Comparison of ENCODE assay signal across 1 cellular context in the genomic region with DNA sequence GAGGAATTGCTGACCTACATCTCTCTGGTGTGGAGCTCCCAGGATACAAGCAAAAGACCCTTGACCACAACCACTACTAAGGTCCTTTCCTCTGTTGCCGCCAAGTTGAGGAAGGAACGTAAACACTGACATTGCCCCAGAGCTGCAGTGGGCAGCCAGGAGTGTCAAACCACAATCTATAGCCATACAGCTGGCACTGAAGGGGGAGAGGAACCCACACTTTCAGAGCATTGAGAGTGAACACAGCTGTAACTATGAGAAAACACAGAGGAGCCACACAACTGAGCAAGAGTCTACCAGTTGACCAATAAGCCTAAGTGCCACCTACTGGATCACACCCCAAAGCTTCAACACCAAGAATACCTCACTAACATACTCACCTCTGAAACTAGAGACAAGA. TPM values are rescaled to one million over a fixed set of nuclear protein-coding genes. Genes with fewer than 3 reads are reported as not detected.
"Had no signal": no experiment of that assay in that cellular context is flagged by ENCODE, and none has a peak within 500 bp of the region (broad histone marks: within the 10 kb centered on the region; RNA-seq: fewer than 3 reads in every experiment).

No MANE protein-coding gene starts in this region.

RNA-seq across cellular contexts. Expression of a gene that starts 45.5 kb away (rescaled TPM):
- polyA plus RNA-seq: smooth muscle cell had no signal
